In the genomic region with DNA sequence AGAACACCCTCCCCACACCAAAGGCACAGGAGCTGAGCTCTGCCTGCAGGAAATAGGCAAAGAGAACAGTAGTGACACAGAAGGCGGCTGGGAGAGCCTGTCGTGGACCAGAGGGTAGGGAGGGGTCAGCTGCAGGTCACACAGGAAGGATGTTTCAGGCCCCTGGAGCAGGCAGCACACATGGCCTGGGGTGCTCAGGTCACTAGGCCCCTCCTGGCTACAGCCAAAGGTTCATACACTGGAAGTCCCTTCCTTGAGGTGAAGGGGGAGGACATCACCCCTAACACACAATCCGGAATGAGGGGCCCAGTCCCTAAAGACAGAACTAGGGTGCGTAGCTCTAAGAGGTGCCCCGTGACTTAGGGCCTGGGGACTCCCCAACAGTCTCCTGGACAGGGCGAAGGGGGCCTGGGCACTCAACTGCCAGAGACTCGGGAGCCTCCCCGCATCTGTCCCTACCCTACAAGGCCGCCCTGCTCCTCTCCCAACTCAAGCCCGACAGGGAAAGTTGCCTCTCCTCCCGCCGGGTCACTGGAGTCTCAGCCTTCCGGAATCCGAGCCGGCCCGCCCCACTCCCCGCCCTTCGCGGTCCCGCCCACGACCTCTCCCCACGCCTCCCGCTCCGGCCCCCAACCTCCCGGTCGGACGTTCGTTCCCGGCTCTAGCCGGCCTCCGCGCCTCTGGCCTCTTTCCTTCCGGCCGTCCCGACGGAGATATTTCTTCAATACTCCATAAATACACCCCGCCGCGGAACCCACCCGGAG, we compare ENCODE assay signal across 7 cellular contexts. TPM values are rescaled to one million over a fixed set of nuclear protein-coding genes. Genes with fewer than 3 reads are reported as not detected.
DNase-seq lines count a peak whose midpoint lies in the region; ATAC-seq and TF ChIP-seq lines count a peak whose summit lies in the region.

A gene (minus strand): TSS at position 541 of the 764 bp plus-strand sequence. CDS start 675 bp downstream, outside the sequence.

- peak; percentile 40 for ATAC-seq in HG03175 (IDR thresholded peaks at IDR 0.05; ENCODE audit: unreplicated experiment)

- DNase-seq in GM13977 (ENCODE audit: low spot score) (peak; percentile 53), iPS-NIHi7 (ENCODE audit: extremely low spot score) (peak; percentile 84), NCI-H1105 (lab: John Stamatoyannopoulos, UW) (no peak)
- DNase-seq in activated CD4-positive, CD25-positive, alpha-beta regulatory T cell treated with anti-CD3 and anti-CD28 coated beads, Interleukin-2, amount 50 U/mL, for 72 hours: no peak

- H3K27ac ChIP-seq in skin epidermis: peak within 1 kb of the TSS; percentile 38 to 90 (median 83)

- in situ Hi-C loops in GM13977 (cut with MboI; ENCODE audit: low pct_unique_long_range_greater_than_20kb, low sequenced_read_pairs, unreplicated experiment): no loop called here

- no peaks in the 10 kb centered on the region for H3K36me3 Mint-ChIP-seq in brain

- H3K4me3 ChIP-seq in skin epidermis: peak within 1 kb of the TSS; percentile 36 to 66 (median 47)

- H3K27me3 Mint-ChIP-seq in brain: peaks cover 60% of the 10 kb centered on the region

- peaks cover 36% of the 10 kb centered on the region for H3K4me1 Mint-ChIP-seq in brain

- peak within 1 kb of the TSS in 1 of 5 experiments; percentile 61 for H3K27ac Mint-ChIP-seq in brain

- TF ChIP-seq CTCF in GM13977 (IDR thresholded peaks at IDR 0.05; ENCODE audit: extremely low read depth, insufficient read depth, missing control alignments) (no peak), brain (conservative IDR thresholded peaks at IDR 0.05) (no peak)

- peaks cover 0 to 14% (median 0%) of the 10 kb centered on the region in 5 experiments for H3K9me3 Mint-ChIP-seq in brain

- H3K4me3 Mint-ChIP-seq in brain: peak within 1 kb of the TSS; percentile 62 to 85 (median 80)

RNA-seq across cellular contexts. Expression of the gene that starts here (rescaled TPM):
- 18.2 TPM for polyA plus RNA-seq in brain (ENCODE audit: insufficient read depth, low read depth, low replicate concordance)

Comparison
In these comparisons a context has a peak if more than half of its experiments do, and no peak if none do; other contexts are left out.
1. DNase-seq: peak in GM13977 (single experiment) and iPS-NIHi7 (single experiment); none in activated CD4-positive, CD25-positive, alpha-beta regulatory T cell treated with anti-CD3 and anti-CD28 coated beads, Interleukin-2, amount 50 U/mL, for 72 hours (single experiment) and NCI-H1105 (single experiment).